ENCODE assay signal across 1 cellular context in the genomic region with DNA sequence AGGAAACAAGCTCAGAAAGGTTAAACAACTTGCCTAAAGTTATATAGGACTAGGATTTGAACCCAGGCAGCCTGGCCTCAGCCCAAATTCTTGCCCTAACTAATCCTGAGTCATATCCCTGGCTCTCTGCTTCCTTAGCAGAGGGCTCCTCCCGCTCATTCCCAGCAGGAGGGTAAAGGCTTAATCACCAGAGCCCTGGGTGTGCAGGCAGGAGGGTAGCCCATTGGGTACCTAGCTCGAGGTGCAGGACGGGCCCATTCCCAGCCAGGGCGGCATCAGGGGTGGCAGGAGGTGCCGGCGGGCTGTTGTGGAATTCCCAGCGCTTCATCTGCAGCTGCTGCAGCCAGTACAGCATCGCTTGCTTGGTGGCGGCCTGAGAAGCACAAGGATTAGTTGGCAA.
TF ChIP-seq lines count a peak whose summit lies in the region.

No MANE protein-coding gene starts in this region.

TF ChIP-seq in HCT116, 20 proteins besides CTCF, POLR2A, EP300 and RAD21 (continued from another document):
- TF ChIP-seq, protein P1, sequence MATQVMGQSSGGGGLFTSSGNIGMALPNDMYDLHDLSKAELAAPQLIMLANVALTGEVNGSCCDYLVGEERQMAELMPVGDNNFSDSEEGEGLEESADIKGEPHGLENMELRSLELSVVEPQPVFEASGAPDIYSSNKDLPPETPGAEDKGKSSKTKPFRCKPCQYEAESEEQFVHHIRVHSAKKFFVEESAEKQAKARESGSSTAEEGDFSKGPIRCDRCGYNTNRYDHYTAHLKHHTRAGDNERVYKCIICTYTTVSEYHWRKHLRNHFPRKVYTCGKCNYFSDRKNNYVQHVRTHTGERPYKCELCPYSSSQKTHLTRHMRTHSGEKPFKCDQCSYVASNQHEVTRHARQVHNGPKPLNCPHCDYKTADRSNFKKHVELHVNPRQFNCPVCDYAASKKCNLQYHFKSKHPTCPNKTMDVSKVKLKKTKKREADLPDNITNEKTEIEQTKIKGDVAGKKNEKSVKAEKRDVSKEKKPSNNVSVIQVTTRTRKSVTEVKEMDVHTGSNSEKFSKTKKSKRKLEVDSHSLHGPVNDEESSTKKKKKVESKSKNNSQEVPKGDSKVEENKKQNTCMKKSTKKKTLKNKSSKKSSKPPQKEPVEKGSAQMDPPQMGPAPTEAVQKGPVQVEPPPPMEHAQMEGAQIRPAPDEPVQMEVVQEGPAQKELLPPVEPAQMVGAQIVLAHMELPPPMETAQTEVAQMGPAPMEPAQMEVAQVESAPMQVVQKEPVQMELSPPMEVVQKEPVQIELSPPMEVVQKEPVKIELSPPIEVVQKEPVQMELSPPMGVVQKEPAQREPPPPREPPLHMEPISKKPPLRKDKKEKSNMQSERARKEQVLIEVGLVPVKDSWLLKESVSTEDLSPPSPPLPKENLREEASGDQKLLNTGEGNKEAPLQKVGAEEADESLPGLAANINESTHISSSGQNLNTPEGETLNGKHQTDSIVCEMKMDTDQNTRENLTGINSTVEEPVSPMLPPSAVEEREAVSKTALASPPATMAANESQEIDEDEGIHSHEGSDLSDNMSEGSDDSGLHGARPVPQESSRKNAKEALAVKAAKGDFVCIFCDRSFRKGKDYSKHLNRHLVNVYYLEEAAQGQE (IDR thresholded peaks at IDR 0.05; ENCODE audit: low read depth): no peak
- TF ChIP-seq SRF (IDR thresholded peaks at IDR 0.05; ENCODE audit: low read depth) (no peak), YY1 (IDR thresholded peaks at IDR 0.05; ENCODE audit: extremely low read depth, insufficient replicate concordance, low read depth, low read length) (peak; percentile 32), JUND (IDR thresholded peaks at IDR 0.05) (no peak), POLR2AphosphoS5 (IDR thresholded peaks at IDR 0.05; ENCODE audit: low read depth, low read length) (peak; percentile 53), FOSL1 (IDR thresholded peaks at IDR 0.05; ENCODE audit: low read depth) (no peak), ELF1 (IDR thresholded peaks at IDR 0.05; ENCODE audit: borderline replicate concordance, low read depth) (no peak)
- TF ChIP-seq, protein P2, sequence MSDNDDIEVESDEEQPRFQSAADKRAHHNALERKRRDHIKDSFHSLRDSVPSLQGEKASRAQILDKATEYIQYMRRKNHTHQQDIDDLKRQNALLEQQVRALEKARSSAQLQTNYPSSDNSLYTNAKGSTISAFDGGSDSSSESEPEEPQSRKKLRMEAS (IDR thresholded peaks at IDR 0.05): no peak
